In genomic region chr15:56608140-56608778, GRCh38 we compare ENCODE assay signal across 9 cellular contexts.
DNase-seq lines count a peak whose midpoint lies in the region; ATAC-seq lines count a peak whose summit lies in the region.
"Had no signal": no experiment of that assay in that cellular context is flagged by ENCODE, and none has a peak within 500 bp of the region (broad histone marks: within the 10 kb centered on the region; RNA-seq: fewer than 3 reads in every experiment).

No MANE protein-coding gene starts in this region.

- H3K27ac Mint-ChIP-seq in natural killer cell treated with Interleukin-12 subunit alpha and Interleukin-12 subunit beta and Interleukin-15 and Interleukin-18, amount 100 ng/mL, for 72 hours: no peak overlapping the region

- intact Hi-C loops in sciatic nerve (cut with DNase I): no loop called here

- peak overlapping the region; percentile 72 for H3K4me2 ChIP-seq in Karpas-422 (ENCODE audit: low read depth, low read length, poor library complexity, severe bottlenecking)

- H3K27me3 ChIP-seq in Karpas-422 (ENCODE audit: low read length): no peaks in the 10 kb centered on the region

- H3K9me3 ChIP-seq in Karpas-422 (ENCODE audit: low read length): peaks cover 4% of the 10 kb centered on the region; the same call in 1 of the 2 replicates

- no peaks in the 10 kb centered on the region for H3K9me3 Mint-ChIP-seq in natural killer cell treated with Interleukin-12 subunit alpha and Interleukin-12 subunit beta and Interleukin-15 and Interleukin-18, amount 100 ng/mL, for 72 hours

- peaks cover 10% of the 10 kb centered on the region for H3K36me3 Mint-ChIP-seq in natural killer cell treated with Interleukin-12 subunit alpha and Interleukin-12 subunit beta and Interleukin-15 and Interleukin-18, amount 100 ng/mL, for 72 hours

- peaks cover 11 to 13% of the 10 kb centered on the region in 2 donors for H3K4me1 Mint-ChIP-seq in natural killer cell treated with Interleukin-12 subunit alpha and Interleukin-12 subunit beta and Interleukin-15 and Interleukin-18, amount 100 ng/mL, for 72 hours (ENCODE audit: low read depth in 2 of 2)

- peaks cover 11% of the 10 kb centered on the region; the same call in 1 of the 2 replicates for H3K36me3 ChIP-seq in Karpas-422 (ENCODE audit: insufficient read depth, low read length)

- H3K27ac ChIP-seq in Karpas-422 (ENCODE audit: low read length): peak overlapping the region; percentile 97

- DNase-seq in Karpas-422: peak; percentile 89
- no peak for DNase-seq in natural killer cell treated with Interleukin-12 subunit alpha and Interleukin-12 subunit beta and Interleukin-15 and Interleukin-18, amount 100 ng/mL, for 72 hours (ENCODE audit: low spot score)
- no peak for DNase-seq in sciatic nerve (ENCODE audit: low spot score)
- DNase-seq in foreskin melanocyte: no peak
- DNase-seq in activated T-cell treated with anti-CD3 and anti-CD28 coated beads for 4 hours: no peak
- DNase-seq in activated CD8-positive, alpha-beta memory T cell treated with anti-CD3 and anti-CD28 coated beads for 24 hours: no peak
- DNase-seq: NCI-H748 treated with DMSO at 0.1 percent for 48 hours had no signal

- peaks cover 47% of the 10 kb centered on the region for H3K4me1 ChIP-seq in Karpas-422 (ENCODE audit: low read length)

- no peaks in the 10 kb centered on the region for H3K79me2 ChIP-seq in Karpas-422 (ENCODE audit: low read length)

- H3K4me3 Mint-ChIP-seq in natural killer cell treated with Interleukin-12 subunit alpha and Interleukin-12 subunit beta and Interleukin-15 and Interleukin-18, amount 100 ng/mL, for 72 hours: no peak overlapping the region

- H3K9ac ChIP-seq in Karpas-422 (ENCODE audit: low read length): peak overlapping the region; percentile 61

- peak overlapping the region; percentile 44 for H3K4me3 ChIP-seq in Karpas-422 (ENCODE audit: low read length)

- no peak overlapping the region; the same call in 1 of the 2 replicates for H2AFZ ChIP-seq in Karpas-422 (ENCODE audit: low read length)

- H3K9me2 ChIP-seq in Karpas-422 (replicated peaks; ENCODE audit: insufficient read depth, low read length): no peaks in the 10 kb centered on the region

- peaks cover 4 to 14% of the 10 kb centered on the region in 2 donors for H3K27me3 Mint-ChIP-seq in natural killer cell treated with Interleukin-12 subunit alpha and Interleukin-12 subunit beta and Interleukin-15 and Interleukin-18, amount 100 ng/mL, for 72 hours

- ATAC-seq in GM19025 (IDR thresholded peaks at IDR 0.05; ENCODE audit: low read depth, unreplicated experiment) (peak; percentile 93), HG02763 (IDR thresholded peaks at IDR 0.05; ENCODE audit: unreplicated experiment) (peak; percentile 93), sciatic nerve (no peak)
- peak; percentile 75 to 79 for ATAC-seq in natural killer cell treated with Interleukin-12 subunit alpha and Interleukin-12 subunit beta and Interleukin-15 and Interleukin-18, amount 100 ng/mL, for 72 hours

- no peaks in the 10 kb centered on the region for H4K20me1 ChIP-seq in Karpas-422 (ENCODE audit: insufficient read depth, low read depth, low read length)
